ENCODE assay signal across 7 cellular contexts in the genomic region with DNA sequence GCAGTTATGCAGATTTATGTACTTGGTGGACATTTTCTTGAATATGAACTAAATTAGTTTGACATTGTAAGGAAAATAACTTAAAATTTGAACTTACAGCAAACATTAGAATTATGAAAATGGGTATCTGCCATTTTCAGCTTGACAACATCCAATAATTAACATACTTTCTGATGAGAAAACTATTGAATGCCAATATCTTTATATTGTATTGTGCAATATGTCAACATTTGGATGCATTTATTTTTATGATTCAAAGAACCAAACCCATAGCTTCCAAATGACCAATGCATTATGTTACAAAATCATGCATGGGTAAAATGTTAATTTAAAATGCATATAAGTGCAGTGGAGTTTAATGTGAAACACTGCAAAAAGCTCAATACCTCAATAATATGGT.
"Had no signal": no experiment of that assay in that cellular context is flagged by ENCODE, and none has a peak within 500 bp of the region (broad histone marks: within the 10 kb centered on the region; RNA-seq: fewer than 3 reads in every experiment).

No MANE protein-coding gene starts in this region.

- ATAC-seq: GM12878 had no signal

- DNase-seq: GDM1, GF-D8 had no signal

- H3K4me3 ChIP-seq: GM12878 had no signal

- FAIRE-seq: GM12878, GM12891, GM12892, GM18507, GM19239 had no signal
